26 cellular contexts compared by ENCODE assay signal in genomic region chr15:80308002-80308401, GRCh38. TPM values are rescaled to one million over a fixed set of nuclear protein-coding genes. Genes with fewer than 3 reads are reported as not detected.
A peak's percentile ranks its signal among the peaks of the same experiment; 100 is the strongest.
DNase-seq lines count a peak whose midpoint lies in the region; ATAC-seq and TF ChIP-seq lines count a peak whose summit lies in the region.
"Had no signal": no experiment of that assay in that cellular context is flagged by ENCODE, and none has a peak within 500 bp of the region (broad histone marks: within the 10 kb centered on the region; RNA-seq: fewer than 3 reads in every experiment).

No MANE protein-coding gene starts in this region.

- H3K27me3 ChIP-seq in HCT116 (ENCODE audit: insufficient read depth, low read length) (peaks cover 6% of the 10 kb centered on the region; the same call in 1 of the 2 replicates), OCI-LY3 (ENCODE audit: low read depth, low read length) (peaks cover 22% of the 10 kb centered on the region), gastrocnemius medialis (no peaks in the 10 kb centered on the region)
- H3K27me3 ChIP-seq: cardiac muscle cell had no signal

- intact Hi-C loops in HCT116 (cut with micrococcal nuclease) (no loop called here), gastrocnemius medialis (cut with DNase I; ENCODE audit: low total_unique reads) (no loop called here)

- DNase-seq in ELF-1 (ENCODE audit: low read depth, low spot score) (peak; percentile 79), HCT116 (ENCODE audit: low read depth, low spot score) (no peak), iPS-NIHi7 (ENCODE audit: extremely low spot score) (peak; percentile 62), midbrain (lab: John Stamatoyannopoulos, UW) (no peak), gastrocnemius medialis (no peak), RWPE1 (ENCODE audit: low spot score) (no peak)
- no peak for DNase-seq in stimulated activated naive CD4-positive, alpha-beta T cell (lab: John Stamatoyannopoulos, UW)
- DNase-seq: activated CD4-positive, alpha-beta T cell treated with anti-CD3 and anti-CD28 coated beads, Interleukin-2, amount 50 U/mL, for 1 hour; aorta; CD4-positive, alpha-beta T cell; cortex of kidney; DMS53; GF-D8; left cardiac atrium; naive B cell; NCI-H187 treated with DMSO at 0.1 percent for 48 hours; occipital lobe; SK-N-SH; stimulated activated CD8-positive, alpha-beta memory T cell treated with anti-CD3 and anti-CD28 coated beads, Interleukin-4, amount 100 ng/mL, for 48 hours; trophoblast cell had no signal

- H3K9me3 ChIP-seq in HCT116 (ENCODE audit: control insufficient read depth in 1 of 2, insufficient read depth in 1 of 2, low read depth in 1 of 2, low read length in 2 of 2) (no peaks in the 10 kb centered on the region), OCI-LY3 (ENCODE audit: insufficient read depth, low read length) (no peaks in the 10 kb centered on the region), gastrocnemius medialis (no peaks in the 10 kb centered on the region)
- H3K9me3 ChIP-seq: SK-N-SH had no signal

- RAD21 ChIA-PET in HCT116 (lab: Charles Lee; ENCODE audit: low non-redundant PET in 1 of 2, low total read pairs in 2 of 2, uncharacterized antibody in 2 of 2, unreplicated experiment in 2 of 2), result no interaction called here

- H3K9me2 ChIP-seq in HCT116 (ENCODE audit: insufficient read depth), result no peaks in the 10 kb centered on the region
- H3K9me2 ChIP-seq: SK-N-SH had no signal

- no peak overlapping the region for H3K9ac ChIP-seq in HCT116 (ENCODE audit: low read length)
- H3K9ac ChIP-seq in OCI-LY3 (ENCODE audit: low read length), result no peak overlapping the region
- H3K9ac ChIP-seq: SK-N-SH had no signal

- no peak overlapping the region for H3K4me2 ChIP-seq in HCT116 (ENCODE audit: low read length)
- H3K4me2 ChIP-seq in OCI-LY3 (ENCODE audit: low read length), result peak overlapping the region; percentile 57
- H3K4me2 ChIP-seq: SK-N-SH had no signal

- TF ChIP-seq POLR2A in HCT116 (IDR thresholded peaks at IDR 0.05; ENCODE audit: borderline replicate concordance, extremely low read depth, insufficient read depth, insufficient read length), result no peak
- TF ChIP-seq POLR2A in gastrocnemius medialis (IDR thresholded peaks at IDR 0.05), result no peak

- POLR2A ChIA-PET in HCT116 (lab: Charles Lee) (no interaction called here), RWPE1 (lab: Yijun Ruan, JAX; ENCODE audit: low non-redundant PET) (no interaction called here)

- TF ChIP-seq RAD21 in HCT116 (IDR thresholded peaks at IDR 0.05; ENCODE audit: low read depth), result no peak

- H2AFZ ChIP-seq in HCT116 (ENCODE audit: low read depth, low read length, poor library complexity, severe bottlenecking) (no peak overlapping the region), OCI-LY3 (ENCODE audit: low read depth, low read length) (peak overlapping the region; percentile 9)

- TF ChIP-seq CTCF in HCT116 (IDR thresholded peaks at IDR 0.05 in 2 of 3, conservative IDR thresholded peaks at IDR 0.05 in 1 of 3; ENCODE audit: borderline replicate concordance in 1 of 3, insufficient read depth in 1 of 3, low read depth in 2 of 3, low read length in 2 of 3) (0 out of 6 replicates have a peak, but pooled peaks of 1 of the 3 experiments have one; percentile 2), OCI-LY3 (IDR thresholded peaks at IDR 0.05; ENCODE audit: low read depth, low read length) (peak; percentile 37; the same call in 1 of the 2 replicates), gastrocnemius medialis (IDR thresholded peaks at IDR 0.05 in 4 of 5, conservative IDR thresholded peaks at IDR 0.05 in 1 of 5) (no peak), RWPE1 (conservative IDR thresholded peaks at IDR 0.05; ENCODE audit: low read depth) (no peak)

- peak; percentile 69 for ATAC-seq in HCT116
- no peak for ATAC-seq in gastrocnemius medialis
- ATAC-seq: activated naive CD4-positive, alpha-beta T cell treated with anti-CD3 and anti-CD28 coated beads, Interleukin-2, amount 50 U/mL, for 72 hours; left cardiac atrium had no signal

- CTCF ChIA-PET in HCT116 (lab: Charles Lee) (interaction anchor here (0.9 kb wide), 1 partner anchor 968 kb away, joined by 3 read pairs; no protein-coding TSS in a partner anchor), RWPE1 (lab: Yijun Ruan, JAX) (no interaction called here)

- no peaks in the 10 kb centered on the region for H3K79me2 ChIP-seq in HCT116 (ENCODE audit: insufficient read depth, low read length)
- no peaks in the 10 kb centered on the region for H3K79me2 ChIP-seq in OCI-LY3 (ENCODE audit: low read length)

- H3K4me3 ChIP-seq in HCT116 (replicated peaks in 1 of 2; ENCODE audit: low read depth in 1 of 2, low read length in 2 of 2), result no peak overlapping the region
- peak overlapping the region; percentile 41 for H3K4me3 ChIP-seq in OCI-LY3 (ENCODE audit: low read length)
- H3K4me3 ChIP-seq in gastrocnemius medialis, result no peak overlapping the region
- H3K4me3 ChIP-seq: cardiac muscle cell had no signal

- no TSS peak for BruUV-seq in HCT116 (replicated peaks; lab: Mats Ljungman, UMichigan)

- H3K27ac ChIP-seq in HCT116 (ENCODE audit: low read depth, low read length) (no peak overlapping the region), OCI-LY3 (ENCODE audit: low read length) (no peak overlapping the region), gastrocnemius medialis (no peak overlapping the region), RWPE1 (no peak overlapping the region)
- H3K27ac ChIP-seq: cardiac muscle cell had no signal

- H3K4me1 ChIP-seq in HCT116 (ENCODE audit: control insufficient read depth in 1 of 2, insufficient read depth in 2 of 2, low read length in 2 of 2) (no peaks in the 10 kb centered on the region), OCI-LY3 (ENCODE audit: low read length) (no peaks in the 10 kb centered on the region), gastrocnemius medialis (no peaks in the 10 kb centered on the region)

- H4K20me1 ChIP-seq in HCT116 (ENCODE audit: insufficient read depth) (no peaks in the 10 kb centered on the region), OCI-LY3 (ENCODE audit: insufficient read depth, low read length) (no peaks in the 10 kb centered on the region)

- H3K36me3 ChIP-seq in HCT116 (ENCODE audit: control insufficient read depth in 1 of 2, insufficient read depth in 2 of 2, low read length in 2 of 2) (no peaks in the 10 kb centered on the region), OCI-LY3 (replicated peaks; ENCODE audit: low read depth, low read length) (no peaks in the 10 kb centered on the region), gastrocnemius medialis (no peaks in the 10 kb centered on the region)
- H3K36me3 ChIP-seq: cardiac muscle cell had no signal

- in situ Hi-C loops in gastrocnemius medialis (cut with MboI; ENCODE audit: low sequenced_read_pairs in 4 of 4), result no loop called here

TF ChIP-seq in HCT116, 20 proteins besides CTCF, POLR2A, EP300 and RAD21:
- TF ChIP-seq FOSL1 (IDR thresholded peaks at IDR 0.05; ENCODE audit: low read depth), result no peak
- TF ChIP-seq ELF1 (IDR thresholded peaks at IDR 0.05; ENCODE audit: borderline replicate concordance, low read depth), result no peak
- no peak for TF ChIP-seq POLR2AphosphoS5 (IDR thresholded peaks at IDR 0.05; ENCODE audit: low read depth, low read length)
- TF ChIP-seq ZNF274 (IDR thresholded peaks at IDR 0.05; ENCODE audit: low read depth, low read length), result no peak
- no peak for TF ChIP-seq EZH2 (IDR thresholded peaks at IDR 0.05)
- no peak for TF ChIP-seq YY1 (IDR thresholded peaks at IDR 0.05; ENCODE audit: extremely low read depth, insufficient replicate concordance, low read depth, low read length)
- TF ChIP-seq MAX (IDR thresholded peaks at IDR 0.05), result no peak
- no peak for TF ChIP-seq CEBPB (IDR thresholded peaks at IDR 0.05; ENCODE audit: low read depth)
- TF ChIP-seq REST (IDR thresholded peaks at IDR 0.05; ENCODE audit: low read depth), result no peak
- TF ChIP-seq EZH2phosphoT487 (IDR thresholded peaks at IDR 0.05; ENCODE audit: borderline replicate concordance), result no peak
TF ChIP-seq in HCT116: peak in this region for 0.

RNA-seq across cellular contexts. Expression of gene CTXND1, which starts 56.0 kb away (rescaled TPM):
- not detected for total RNA-seq in HCT116 (2021; ENCODE audit: unreplicated experiment)
- not detected in 2 replicates for polyA plus RNA-seq in HCT116 (2012)
- under 1 TPM in 2 of 4 donors, not detected in 2; 0.03 to 0.07 TPM for total RNA-seq in gastrocnemius medialis
- total RNA-seq: activated naive CD4-positive, alpha-beta T cell treated with anti-CD3 and anti-CD28 coated beads, Interleukin-2, amount 50 U/mL, for 72 hours; CD4-positive, alpha-beta T cell; glomerular endothelial cell; HT-29; mesenteric fat pad had no signal
- polyA plus RNA-seq: SK-N-SH had no signal

Comparison
In these comparisons a context has a peak if more than half of its experiments do, and no peak if none do; other contexts are left out.
1. DNase-seq: peak in ELF-1 (single experiment) and iPS-NIHi7 (single experiment); none in HCT116 (single experiment), midbrain (single experiment), stimulated activated naive CD4-positive, alpha-beta T cell (0 of 6), gastrocnemius medialis (0 of 2) and RWPE1 (single experiment).